ENCODE assay signal across 20 cellular contexts in genomic region chr12:52410760-52411159, GRCh38. TPM values are rescaled to one million over a fixed set of nuclear protein-coding genes. Genes with fewer than 3 reads are reported as not detected.
"Had no signal": no experiment of that assay in that cellular context is flagged by ENCODE, and none has a peak within 500 bp of the region (broad histone marks: within the 10 kb centered on the region; RNA-seq: fewer than 3 reads in every experiment).

No MANE protein-coding gene starts in this region.

RNA-seq across cellular contexts. Expression of gene KRT82, which starts 4.6 kb away (rescaled TPM):
- total RNA-seq: naive thymus-derived CD8-positive, alpha-beta T cell; natural killer cell treated with Interleukin-12 subunit alpha and Interleukin-12 subunit beta and Interleukin-15 and Interleukin-18, amount 100 ng/mL, for 72 hours; neural crest cell; omental fat pad; osteocyte; progenitor cell of endocrine pancreas; psoas muscle; renal cortical epithelial cell; right cardiac atrium; right lobe of liver; smooth muscle cell; stomach; subcutaneous adipose tissue; temporal lobe; thoracic aorta; thyroid gland; tibial nerve; upper lobe of left lung; ureter; vagina had no signal
- polyA plus RNA-seq: naive thymus-derived CD8-positive, alpha-beta T cell; psoas muscle; right cardiac atrium; stomach had no signal

RNA-seq across cellular contexts. Expression of gene KRT75, which starts 23.4 kb away (rescaled TPM):
- total RNA-seq: naive thymus-derived CD8-positive, alpha-beta T cell; natural killer cell treated with Interleukin-12 subunit alpha and Interleukin-12 subunit beta and Interleukin-15 and Interleukin-18, amount 100 ng/mL, for 72 hours; neural crest cell; omental fat pad; osteocyte; progenitor cell of endocrine pancreas; psoas muscle; renal cortical epithelial cell; right cardiac atrium; right lobe of liver; stomach; subcutaneous adipose tissue; temporal lobe; thoracic aorta; thyroid gland; tibial nerve; upper lobe of left lung; ureter; vagina had no signal
- polyA plus RNA-seq: naive thymus-derived CD8-positive, alpha-beta T cell; psoas muscle; stomach had no signal

RNA-seq across cellular contexts. Expression of gene KRT84, which starts 25.3 kb away (rescaled TPM):
- total RNA-seq: naive thymus-derived CD8-positive, alpha-beta T cell; natural killer cell treated with Interleukin-12 subunit alpha and Interleukin-12 subunit beta and Interleukin-15 and Interleukin-18, amount 100 ng/mL, for 72 hours; neural crest cell; omental fat pad; osteocyte; progenitor cell of endocrine pancreas; psoas muscle; renal cortical epithelial cell; right cardiac atrium; right lobe of liver; stomach; subcutaneous adipose tissue; temporal lobe; thoracic aorta; thyroid gland; tibial nerve; upper lobe of left lung; ureter; vagina had no signal
- polyA plus RNA-seq: naive thymus-derived CD8-positive, alpha-beta T cell; psoas muscle; right cardiac atrium; stomach had no signal

RNA-seq across cellular contexts. Expression of gene KRT6B, which starts 41.2 kb away (rescaled TPM):
- total RNA-seq: naive thymus-derived CD8-positive, alpha-beta T cell; natural killer cell treated with Interleukin-12 subunit alpha and Interleukin-12 subunit beta and Interleukin-15 and Interleukin-18, amount 100 ng/mL, for 72 hours; neural crest cell; osteocyte; progenitor cell of endocrine pancreas; right cardiac atrium; subcutaneous adipose tissue; thyroid gland; tibial nerve had no signal
- polyA plus RNA-seq: naive thymus-derived CD8-positive, alpha-beta T cell; right cardiac atrium had no signal

RNA-seq across cellular contexts. Expression of gene KRT85, which starts 43.5 kb away (rescaled TPM):
- total RNA-seq: naive thymus-derived CD8-positive, alpha-beta T cell; natural killer cell treated with Interleukin-12 subunit alpha and Interleukin-12 subunit beta and Interleukin-15 and Interleukin-18, amount 100 ng/mL, for 72 hours; neural crest cell; omental fat pad; osteocyte; progenitor cell of endocrine pancreas; psoas muscle; renal cortical epithelial cell; right cardiac atrium; right lobe of liver; smooth muscle cell; stomach; subcutaneous adipose tissue; temporal lobe; thoracic aorta; thyroid gland; tibial nerve; upper lobe of left lung; ureter; vagina had no signal
- polyA plus RNA-seq: naive thymus-derived CD8-positive, alpha-beta T cell; psoas muscle; right cardiac atrium; smooth muscle cell; stomach had no signal
